8 cellular contexts compared by ENCODE assay signal in the genomic region with DNA sequence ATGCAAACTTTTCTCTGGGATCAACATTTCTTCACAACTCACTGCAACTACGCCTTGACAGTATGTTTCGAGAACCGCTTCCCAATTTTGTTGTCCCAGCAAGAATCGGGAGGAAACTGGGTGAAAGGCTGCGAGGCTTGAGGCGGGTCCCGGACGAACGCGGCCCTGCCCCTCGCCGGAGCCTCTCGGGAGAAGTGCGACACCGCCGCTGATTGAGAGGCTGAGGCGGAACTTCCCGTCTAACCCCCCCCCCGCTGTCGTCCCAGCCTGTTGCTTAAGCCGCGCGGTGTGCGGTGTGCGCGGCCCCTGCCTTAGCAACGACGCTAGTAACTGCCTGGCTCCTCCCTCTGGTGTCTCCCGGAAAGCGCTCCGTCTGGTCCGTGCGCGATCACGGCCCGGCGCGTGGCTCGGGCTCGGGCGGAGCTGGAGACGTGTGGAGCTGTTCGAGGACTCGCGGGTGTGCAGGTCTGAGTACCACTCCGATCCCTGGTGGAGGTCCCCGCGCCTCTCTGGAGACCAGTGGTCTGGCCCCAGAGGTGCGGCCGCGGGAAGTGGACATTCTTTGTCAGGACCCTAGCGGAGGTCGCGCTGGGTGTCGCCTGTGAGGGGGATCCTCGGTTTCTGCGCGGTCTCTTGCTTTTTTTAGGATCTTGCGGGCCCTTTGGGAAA. TPM values are rescaled to one million over a fixed set of nuclear protein-coding genes. Genes with fewer than 3 reads are reported as not detected.
DNase-seq lines count a peak whose midpoint lies in the region; TF ChIP-seq lines count a peak whose summit lies in the region.

A gene with protein sequence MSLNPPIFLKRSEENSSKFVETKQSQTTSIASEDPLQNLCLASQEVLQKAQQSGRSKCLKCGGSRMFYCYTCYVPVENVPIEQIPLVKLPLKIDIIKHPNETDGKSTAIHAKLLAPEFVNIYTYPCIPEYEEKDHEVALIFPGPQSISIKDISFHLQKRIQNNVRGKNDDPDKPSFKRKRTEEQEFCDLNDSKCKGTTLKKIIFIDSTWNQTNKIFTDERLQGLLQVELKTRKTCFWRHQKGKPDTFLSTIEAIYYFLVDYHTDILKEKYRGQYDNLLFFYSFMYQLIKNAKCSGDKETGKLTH (plus strand): TSS at position 391 of the 669 bp plus-strand sequence. CDS start 4,120 bp downstream, outside the sequence.
A gene with protein sequence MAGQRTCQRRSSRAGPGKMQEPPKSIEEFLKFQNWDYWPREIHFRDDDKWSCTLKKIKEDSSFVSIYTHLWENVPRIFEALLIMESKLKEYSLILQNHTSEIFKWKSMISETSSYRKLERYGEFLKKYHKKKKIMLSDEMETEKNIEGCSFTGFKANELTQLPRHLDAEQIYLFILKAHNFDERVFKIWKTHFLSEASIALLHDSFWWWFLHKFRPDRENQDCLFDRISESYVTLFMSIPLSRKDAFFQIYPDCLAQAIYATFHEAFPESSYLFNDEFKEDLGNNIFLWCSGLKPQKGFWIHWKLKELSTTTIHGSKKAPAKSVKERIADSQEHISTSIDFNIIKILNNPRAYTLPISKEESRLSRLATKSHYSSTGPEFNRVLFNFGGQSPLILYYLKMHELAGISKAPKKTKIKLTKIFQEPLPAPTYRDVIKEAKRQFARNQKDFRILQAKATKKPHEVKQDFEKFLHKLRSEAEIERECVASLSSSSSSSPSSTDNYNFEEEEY (minus strand): TSS at position 161 of the 669 bp plus-strand sequence. CDS start 5,647 bp downstream, outside the sequence.

- H3K27me3 ChIP-seq in SJSA1 (replicated peaks): no peaks in the 10 kb centered on the region

- peaks cover 17% of the 10 kb centered on the region for H3K4me1 ChIP-seq in SJSA1 (replicated peaks)

- H3K4me1 Mint-ChIP-seq in activated naive CD4-positive, alpha-beta T cell treated with anti-CD3 and anti-CD28 coated beads for 36 hours (ENCODE audit: low read depth): peaks cover 33% of the 10 kb centered on the region

- H3K27ac Mint-ChIP-seq in activated naive CD4-positive, alpha-beta T cell treated with anti-CD3 and anti-CD28 coated beads for 36 hours: peak within 1 kb of the TSS; percentile 91

- peak within 1 kb of the TSS; percentile 57 for H3K4me3 ChIP-seq in HFF-Myc (replicated peaks; ENCODE audit: low read depth, low read length)
- peak within 1 kb of the TSS; percentile 57 for H3K4me3 ChIP-seq in SJSA1

- peaks cover 13% of the 10 kb centered on the region for H3K36me3 ChIP-seq in SJSA1

- CTCF ChIA-PET in activated naive CD4-positive, alpha-beta T cell treated with anti-CD3 and anti-CD28 coated beads for 36 hours (lab: Charles Lee): interaction anchor here (1.0 kb wide), 2 partner anchors 8 to 524 kb away, joined by 3 read pairs; no protein-coding TSS in a partner anchor

- intact Hi-C loops in activated naive CD4-positive, alpha-beta T cell treated with anti-CD3 and anti-CD28 coated beads for 36 hours (cut with micrococcal nuclease): loop anchor here (1.0 to 5.0 kb wide), 12 partner anchors 465 to 1288 kb away; a partner anchor contains a TSS

- peak within 1 kb of the TSS; percentile 88 for H3K4me3 Mint-ChIP-seq in activated naive CD4-positive, alpha-beta T cell treated with anti-CD3 and anti-CD28 coated beads for 36 hours

- H3K27me3 Mint-ChIP-seq in activated naive CD4-positive, alpha-beta T cell treated with anti-CD3 and anti-CD28 coated beads for 36 hours (ENCODE audit: low read depth): no peaks in the 10 kb centered on the region

- H3K36me3 Mint-ChIP-seq in activated naive CD4-positive, alpha-beta T cell treated with anti-CD3 and anti-CD28 coated beads for 36 hours (ENCODE audit: low read depth): peaks cover 16% of the 10 kb centered on the region

- no peak for TF ChIP-seq CTCF in HFF-Myc (IDR thresholded peaks at IDR 0.05; ENCODE audit: low read depth, low read length, missing control alignments)

- DNase-seq in GM04503 (ENCODE audit: low read depth): peak; percentile 86
- peak; percentile 92 for DNase-seq in HFF-Myc (ENCODE audit: extremely low read depth, low read depth)
- peak; percentile 97 for DNase-seq in MV-4-11 (lab: John Stamatoyannopoulos, UW)
- peak; percentile 95 for DNase-seq in SJSA1 (ENCODE audit: low read depth in 1 of 2, low spot score in 2 of 2)
- peak; percentile 96 for DNase-seq in activated naive CD4-positive, alpha-beta T cell treated with anti-CD3 and anti-CD28 coated beads for 36 hours
- peak; percentile 94 for DNase-seq in germinal center (ENCODE audit: low spot score)
- peak; percentile 94 for DNase-seq in non-pigmented ciliary epithelial cell (ENCODE audit: low read depth)
- DNase-seq in superior temporal gyrus (ENCODE audit: extremely low spot score): peak; percentile 95

- H3K27ac ChIP-seq in SJSA1: peak within 1 kb of the TSS; percentile 77

- no peaks in the 10 kb centered on the region for H3K9me3 ChIP-seq in SJSA1 (replicated peaks)

- peaks cover 10% of the 10 kb centered on the region for H3K9me3 Mint-ChIP-seq in activated naive CD4-positive, alpha-beta T cell treated with anti-CD3 and anti-CD28 coated beads for 36 hours

RNA-seq across cellular contexts. Expression of the first gene that starts in this region (rescaled TPM):
- total RNA-seq in SJSA1 (2014; rRNA removed; shearing (Covaris generic)): 26.0 and 41.3 TPM in 2 replicates
- 10 to 100 TPM; 18.5 to 19.4 TPM for total RNA-seq in activated naive CD4-positive, alpha-beta T cell treated with anti-CD3 and anti-CD28 coated beads for 36 hours

RNA-seq across cellular contexts. Expression of the second gene that starts in this region (rescaled TPM):
- total RNA-seq in SJSA1 (2014; rRNA removed; shearing (Covaris generic)): 3.3 and 7.1 TPM in 2 replicates
- 1 to 10 TPM; 2.0 to 2.8 TPM for total RNA-seq in activated naive CD4-positive, alpha-beta T cell treated with anti-CD3 and anti-CD28 coated beads for 36 hours

Comparison
In these comparisons a context has a peak if more than half of its experiments do, and no peak if none do; other contexts are left out.
1. Peak in every context shown above with its lines: DNase-seq, H3K4me3 ChIP-seq and H3K27ac ChIP-seq.